Comparison of ENCODE assay signal across 8 cellular contexts in genomic region chr11:62646825-62647608, GRCh38. TPM values are rescaled to one million over a fixed set of nuclear protein-coding genes. Genes with fewer than 3 reads are reported as not detected.
DNase-seq lines count a peak whose midpoint lies in the region; ATAC-seq, FAIRE-seq and TF ChIP-seq lines count a peak whose summit lies in the region.

No MANE protein-coding gene starts in this region.

- peaks cover 40% of the 10 kb centered on the region for H3K4me1 Mint-ChIP-seq in activated T-cell treated with anti-CD3 and anti-CD28 coated beads, Interleukin-2, amount 50 U/mL, for 24 hours (ENCODE audit: low read depth)
- no peaks in the 10 kb centered on the region for H3K4me1 Mint-ChIP-seq in activated T-helper 17 cell treated with anti-CD3 and anti-CD28 coated beads, Interleukin-2, amount 50 U/mL, for 72 hours

- H3K36me3 Mint-ChIP-seq in activated T-cell treated with anti-CD3 and anti-CD28 coated beads, Interleukin-2, amount 50 U/mL, for 24 hours (ENCODE audit: low read depth): peaks cover 78% of the 10 kb centered on the region
- H3K36me3 Mint-ChIP-seq in activated T-helper 17 cell treated with anti-CD3 and anti-CD28 coated beads, Interleukin-2, amount 50 U/mL, for 72 hours (ENCODE audit: low read depth): peaks cover 54% of the 10 kb centered on the region

- H3K9me3 ChIP-seq in liver (ENCODE audit: control insufficient read depth in 4 of 4, low read length in 3 of 4): no peaks in the 10 kb centered on the region
- no peaks in the 10 kb centered on the region for H3K9me3 ChIP-seq in testis

- intact Hi-C loops in testis (cut with DNase I; ENCODE audit: low total_unique reads): no loop called here

- H3K36me3 ChIP-seq in liver (ENCODE audit: control insufficient read depth in 4 of 4, insufficient read depth in 3 of 4, low read depth in 1 of 4, low read length in 3 of 4) (peaks cover 0 to 14% (median 7%) of the 10 kb centered on the region in 4 donors), testis (ENCODE audit: low read depth, missing control alignments) (no peaks in the 10 kb centered on the region)

- H3K4me1 ChIP-seq in liver (ENCODE audit: control insufficient read depth in 4 of 4, insufficient read depth in 4 of 4, low read length in 3 of 4): peaks cover 6 to 36% (median 32%) of the 10 kb centered on the region in 4 donors
- peaks cover 20% of the 10 kb centered on the region for H3K4me1 ChIP-seq in testis

- H3K27me3 ChIP-seq in liver (ENCODE audit: control insufficient read depth in 4 of 4, insufficient read depth in 4 of 4, low read length in 3 of 4): no peaks in the 10 kb centered on the region
- no peaks in the 10 kb centered on the region for H3K27me3 ChIP-seq in testis

- no peak for FAIRE-seq in H54 (lab: Jason Lieb, UNC)

- H3K27ac ChIP-seq in liver (ENCODE audit: low read depth in 1 of 2, low read length in 2 of 2) (peak overlapping the region; percentile 64 to 97), testis (peak overlapping the region in 1 of 2 donors; percentile 95)

- DNase-seq in activated T-cell treated with anti-CD3 and anti-CD28 coated beads, Interleukin-2, amount 50 U/mL, for 24 hours: no peak
- no peak for DNase-seq in activated T-cell treated with anti-CD3 and anti-CD28 coated beads, Interleukin-2, amount 50 U/mL, for 1 hour
- DNase-seq in testis (no peak), H54 (ENCODE audit: insufficient read length, low spot score) (no peak), GOT3 (lab: John Stamatoyannopoulos, UW) (no peak)
- no peak for DNase-seq in effector CD8-positive, alpha-beta T cell (lab: John Stamatoyannopoulos, UW)

- H3K9ac ChIP-seq in liver (ENCODE audit: low read depth in 1 of 2, low read length in 2 of 2): peak overlapping the region in 1 of 2 donors; percentile 80

- H3K4me3 Mint-ChIP-seq in activated T-cell treated with anti-CD3 and anti-CD28 coated beads, Interleukin-2, amount 50 U/mL, for 24 hours: peak overlapping the region; percentile 98
- peak overlapping the region; percentile 100 for H3K4me3 Mint-ChIP-seq in activated T-helper 17 cell treated with anti-CD3 and anti-CD28 coated beads, Interleukin-2, amount 50 U/mL, for 72 hours

- TF ChIP-seq CTCF in liver (IDR thresholded peaks at IDR 0.05; ENCODE audit: low read depth, low read length, missing input control) (no peak), testis (IDR thresholded peaks at IDR 0.05) (no peak)

- no peaks in the 10 kb centered on the region for H3K9me3 Mint-ChIP-seq in activated T-cell treated with anti-CD3 and anti-CD28 coated beads, Interleukin-2, amount 50 U/mL, for 24 hours
- no peaks in the 10 kb centered on the region for H3K9me3 Mint-ChIP-seq in activated T-helper 17 cell treated with anti-CD3 and anti-CD28 coated beads, Interleukin-2, amount 50 U/mL, for 72 hours

- WGBS in liver: 57% methylated on average over 32 of the region's 32 CpGs
- WGBS in testis, 2 donors: 36 to 57% methylated on average over 11 to 32 of the region's 32 CpGs

- TF ChIP-seq POLR2A in testis (IDR thresholded peaks at IDR 0.05) (no peak), H54 (IDR thresholded peaks at IDR 0.05; ENCODE audit: low read depth, low read length) (no peak)

- no peak for ATAC-seq in activated T-helper 17 cell treated with anti-CD3 and anti-CD28 coated beads, Interleukin-2, amount 50 U/mL, for 72 hours (replicated peaks)

- no peaks in the 10 kb centered on the region for H3K27me3 Mint-ChIP-seq in activated T-cell treated with anti-CD3 and anti-CD28 coated beads, Interleukin-2, amount 50 U/mL, for 24 hours
- H3K27me3 Mint-ChIP-seq in activated T-helper 17 cell treated with anti-CD3 and anti-CD28 coated beads, Interleukin-2, amount 50 U/mL, for 72 hours: no peaks in the 10 kb centered on the region

- TF ChIP-seq RAD21 in liver (IDR thresholded peaks at IDR 0.05): no peak

- peak overlapping the region in 1 of 3 donors; percentile 7 for H3K4me3 ChIP-seq in liver (ENCODE audit: low read depth in 1 of 3, low read length in 3 of 3)
- peak overlapping the region; percentile 97 to 100 for H3K4me3 ChIP-seq in testis

- peak overlapping the region; percentile 98 for H3K27ac Mint-ChIP-seq in activated T-cell treated with anti-CD3 and anti-CD28 coated beads, Interleukin-2, amount 50 U/mL, for 24 hours
- H3K27ac Mint-ChIP-seq in activated T-helper 17 cell treated with anti-CD3 and anti-CD28 coated beads, Interleukin-2, amount 50 U/mL, for 72 hours: peak overlapping the region; percentile 97

TF ChIP-seq in liver, 16 proteins besides CTCF, POLR2A, EP300 and RAD21:
- TF ChIP-seq NR2F2 (IDR thresholded peaks at IDR 0.05) (no peak), TAF1 (conservative IDR thresholded peaks at IDR 0.05) (peak; percentile 45)

RNA-seq across cellular contexts. Expression of gene GANAB, which starts 0.6 kb away (rescaled TPM):
- total RNA-seq in activated T-helper 17 cell treated with anti-CD3 and anti-CD28 coated beads, Interleukin-2, amount 50 U/mL, for 72 hours: 100 to 1,000 TPM; 226 to 266 TPM
- 100 to 1,000 TPM; 130 to 209 TPM for total RNA-seq in liver
- 100 to 1,000 TPM in 1 of 2 donors, 10 to 100 TPM in 1; 45.2 to 166 TPM for polyA plus RNA-seq in liver
- total RNA-seq in testis: 100 to 1,000 TPM; 152 to 219 TPM
- polyA plus RNA-seq in testis (ENCODE audit: insufficient read depth, low read depth, low replicate concordance): 190 TPM

RNA-seq across cellular contexts. Expression of gene INTS5, which starts 6.1 kb away (rescaled TPM):
- total RNA-seq in activated T-helper 17 cell treated with anti-CD3 and anti-CD28 coated beads, Interleukin-2, amount 50 U/mL, for 72 hours: 10 to 100 TPM; 26.5 to 27.8 TPM
- total RNA-seq in liver (10 to 100 TPM; 12.7 to 17.5 TPM), testis (10 to 100 TPM; 20.0 to 24.7 TPM)
- polyA plus RNA-seq in liver (10 to 100 TPM in 1 of 2 donors, 1 to 10 TPM in 1; 6.5 to 14.6 TPM), testis (ENCODE audit: insufficient read depth, low read depth, low replicate concordance) (12.6 TPM)

RNA-seq across cellular contexts. Expression of gene C11orf98, which starts 18.0 kb away (rescaled TPM):
- 10 to 100 TPM; 65.0 to 89.6 TPM for total RNA-seq in activated T-helper 17 cell treated with anti-CD3 and anti-CD28 coated beads, Interleukin-2, amount 50 U/mL, for 72 hours
- total RNA-seq in liver: 10 to 100 TPM; 16.5 to 17.7 TPM
- polyA plus RNA-seq in liver: 10 to 100 TPM; 43.8 to 49.9 TPM
- total RNA-seq in testis: 10 to 100 TPM; 39.3 to 62.8 TPM
- 100 TPM for polyA plus RNA-seq in testis (ENCODE audit: insufficient read depth, low read depth, low replicate concordance)

RNA-seq across cellular contexts. Expression of gene CSKMT, which starts 18.1 kb away (rescaled TPM):
- total RNA-seq in activated T-helper 17 cell treated with anti-CD3 and anti-CD28 coated beads, Interleukin-2, amount 50 U/mL, for 72 hours: 10 to 100 TPM; 23.6 TPM
- total RNA-seq in liver (1 to 10 TPM; 1.8 to 2.5 TPM), testis (1 to 10 TPM; 2.4 to 3.7 TPM)
- polyA plus RNA-seq in liver (1 to 10 TPM; 2.1 to 2.4 TPM), testis (ENCODE audit: insufficient read depth, low read depth, low replicate concordance) (2.0 TPM)

RNA-seq across cellular contexts. Expression of gene UQCC3, which starts 24.5 kb away (rescaled TPM):
- 1 to 10 TPM; 2.5 to 2.7 TPM for total RNA-seq in activated T-helper 17 cell treated with anti-CD3 and anti-CD28 coated beads, Interleukin-2, amount 50 U/mL, for 72 hours
- total RNA-seq in liver: 1 to 10 TPM; 2.9 to 6.3 TPM
- polyA plus RNA-seq in liver: 10 to 100 TPM in 1 of 2 donors, 1 to 10 TPM in 1; 7.0 to 12.2 TPM
- 1 to 10 TPM; 8.0 to 8.1 TPM for total RNA-seq in testis
- 4.2 TPM for polyA plus RNA-seq in testis (ENCODE audit: insufficient read depth, low read depth, low replicate concordance)
